1 cellular context compared by ENCODE assay signal in the genomic region with DNA sequence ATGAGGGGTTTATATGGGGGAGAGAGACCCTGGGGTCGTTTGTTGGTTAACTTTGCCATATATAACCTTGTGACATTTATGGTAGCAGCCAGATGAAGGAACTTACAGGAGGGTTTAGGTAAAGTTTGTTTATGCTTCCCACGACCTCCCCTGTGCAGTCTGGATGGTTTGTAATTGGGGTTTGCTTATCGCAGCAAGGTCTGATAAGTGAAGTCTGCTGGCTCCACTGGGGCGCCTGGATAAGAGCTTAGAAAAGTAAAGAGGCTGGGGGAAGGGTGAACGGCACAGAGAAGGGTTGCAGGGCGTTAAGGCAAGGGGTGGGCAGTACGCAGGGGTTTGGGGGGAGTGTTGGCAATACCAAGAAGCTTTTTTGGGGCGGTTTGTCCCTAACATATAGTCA.
TF ChIP-seq lines count a peak whose summit lies in the region.

No MANE protein-coding gene starts in this region.

TF ChIP-seq in K562, 482 proteins besides CTCF, POLR2A, EP300 and RAD21 (continued from another document and continues in another):
- TF ChIP-seq CBFA2T2 (conservative IDR thresholded peaks at IDR 0.05) (peak; percentile 80), ILK (tag; IDR thresholded peaks at IDR 0.05; ENCODE audit: borderline replicate concordance, low read depth) (no peak), TAL1 (IDR thresholded peaks at IDR 0.05) (peak; percentile 73), MTF1 (CRISPR knock-in tag; IDR thresholded peaks at IDR 0.05; ENCODE audit: borderline replicate concordance) (no peak), NFATC3 (IDR thresholded peaks at IDR 0.05) (no peak), RFX5 (IDR thresholded peaks at IDR 0.05; ENCODE audit: low read depth, low read length) (no peak), SMARCA4 (IDR thresholded peaks at IDR 0.05) (peak; percentile 70), ZNF586 (CRISPR knock-in tag; conservative IDR thresholded peaks at IDR 0.05) (no peak), ZNF584 (CRISPR knock-in tag; IDR thresholded peaks at IDR 0.05; ENCODE audit: low read depth) (no peak), TEAD4 (IDR thresholded peaks at IDR 0.05; ENCODE audit: low read length) (peak; percentile 71), TEAD4 (CRISPR knock-in tag; IDR thresholded peaks at IDR 0.05; ENCODE audit: borderline replicate concordance) (no peak), ARID1B (IDR thresholded peaks at IDR 0.05) (peak; percentile 86), POLR2G (IDR thresholded peaks at IDR 0.05; ENCODE audit: low read depth, low read length) (no peak), DDX20 (tag; IDR thresholded peaks at IDR 0.05; ENCODE audit: low read depth) (no peak), DPF2 (IDR thresholded peaks at IDR 0.05) (peak; percentile 80), EHMT2 (IDR thresholded peaks at IDR 0.05) (no peak), ZNF143 (CRISPR knock-in tag; IDR thresholded peaks at IDR 0.05) (no peak), CBX2 (IDR thresholded peaks at IDR 0.05; ENCODE audit: insufficient read depth, low read length, poor library complexity, severe bottlenecking) (no peak), POLR2AphosphoS5 (IDR thresholded peaks at IDR 0.05; ENCODE audit: control insufficient read depth, insufficient read depth, low read depth, low read length) (peak; percentile 65; the same call in 1 of the 2 replicates), CTBP1 (IDR thresholded peaks at IDR 0.05; ENCODE audit: borderline replicate concordance) (peak; percentile 25; the same call in 1 of the 2 replicates), CREM (IDR thresholded peaks at IDR 0.05; ENCODE audit: low read depth) (peak; percentile 33; the same call in 1 of the 2 replicates), DIDO1 (tag; IDR thresholded peaks at IDR 0.05; ENCODE audit: low read depth) (no peak), TCF3 (CRISPR knock-in tag; IDR thresholded peaks at IDR 0.05) (peak; percentile 70), TBL1XR1 (IDR thresholded peaks at IDR 0.05; ENCODE audit: low read length in 2 of 2) (peak in 1 of 2 experiments; percentile 72; a peak in 2 of 4 replicates), ZBTB8A (IDR thresholded peaks at IDR 0.05; ENCODE audit: partially characterized antibody) (no peak), L3MBTL2 (IDR thresholded peaks at IDR 0.05) (no peak), CBFA2T3 (IDR thresholded peaks at IDR 0.05) (peak; percentile 90), ZNF696 (CRISPR knock-in tag; conservative IDR thresholded peaks at IDR 0.05) (no peak), PHF20 (IDR thresholded peaks at IDR 0.05; ENCODE audit: partially characterized antibody) (no peak), ADNP (tag; IDR thresholded peaks at IDR 0.05) (no peak), NR4A1 (CRISPR knock-in tag; IDR thresholded peaks at IDR 0.05) (no peak), NR4A1 (tag; IDR thresholded peaks at IDR 0.05) (no peak), LARP7 (IDR thresholded peaks at IDR 0.05) (no peak), SAFB2 (IDR thresholded peaks at IDR 0.05; ENCODE audit: borderline replicate concordance, low read depth, low read length, severe bottlenecking) (no peak), ZNF785 (CRISPR knock-in tag; IDR thresholded peaks at IDR 0.05) (no peak), PHF8 (IDR thresholded peaks at IDR 0.05; ENCODE audit: borderline replicate concordance, low read length) (no peak), MAFF (IDR thresholded peaks at IDR 0.05; ENCODE audit: low read length) (no peak), ARHGAP35 (IDR thresholded peaks at IDR 0.05; ENCODE audit: partially characterized antibody) (no peak), RCOR1 (IDR thresholded peaks at IDR 0.05; ENCODE audit: borderline replicate concordance in 1 of 2, low read depth in 2 of 2, low read length in 2 of 2) (peak in 1 of 2 experiments; percentile 63; a peak in 2 of 4 replicates), E2F3 (CRISPR knock-in tag; IDR thresholded peaks at IDR 0.05) (no peak), MXI1 (IDR thresholded peaks at IDR 0.05; ENCODE audit: low read depth, low read length) (no peak), KLF16 (IDR thresholded peaks at IDR 0.05) (0 out of 2 replicates have a peak, but pooled peaks have one; percentile 52), HDAC3 (IDR thresholded peaks at IDR 0.05; ENCODE audit: borderline replicate concordance, partially characterized antibody) (peak; percentile 37), ZNF121 (CRISPR knock-in tag; conservative IDR thresholded peaks at IDR 0.05) (no peak), PML (IDR thresholded peaks at IDR 0.05; ENCODE audit: low read length) (0 out of 2 replicates have a peak, but pooled peaks have one; percentile 27), XRCC5 (IDR thresholded peaks at IDR 0.05; ENCODE audit: low read depth, low read length) (no peak), NR3C1 (CRISPR knock-in tag; IDR thresholded peaks at IDR 0.05) (no peak)
- TF ChIP-seq, protein P1, sequence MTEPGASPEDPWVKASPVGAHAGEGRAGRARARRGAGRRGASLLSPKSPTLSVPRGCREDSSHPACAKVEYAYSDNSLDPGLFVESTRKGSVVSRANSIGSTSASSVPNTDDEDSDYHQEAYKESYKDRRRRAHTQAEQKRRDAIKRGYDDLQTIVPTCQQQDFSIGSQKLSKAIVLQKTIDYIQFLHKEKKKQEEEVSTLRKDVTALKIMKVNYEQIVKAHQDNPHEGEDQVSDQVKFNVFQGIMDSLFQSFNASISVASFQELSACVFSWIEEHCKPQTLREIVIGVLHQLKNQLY (CRISPR knock-in tag; conservative IDR thresholded peaks at IDR 0.05) = no peak
- TF ChIP-seq, protein P2, sequence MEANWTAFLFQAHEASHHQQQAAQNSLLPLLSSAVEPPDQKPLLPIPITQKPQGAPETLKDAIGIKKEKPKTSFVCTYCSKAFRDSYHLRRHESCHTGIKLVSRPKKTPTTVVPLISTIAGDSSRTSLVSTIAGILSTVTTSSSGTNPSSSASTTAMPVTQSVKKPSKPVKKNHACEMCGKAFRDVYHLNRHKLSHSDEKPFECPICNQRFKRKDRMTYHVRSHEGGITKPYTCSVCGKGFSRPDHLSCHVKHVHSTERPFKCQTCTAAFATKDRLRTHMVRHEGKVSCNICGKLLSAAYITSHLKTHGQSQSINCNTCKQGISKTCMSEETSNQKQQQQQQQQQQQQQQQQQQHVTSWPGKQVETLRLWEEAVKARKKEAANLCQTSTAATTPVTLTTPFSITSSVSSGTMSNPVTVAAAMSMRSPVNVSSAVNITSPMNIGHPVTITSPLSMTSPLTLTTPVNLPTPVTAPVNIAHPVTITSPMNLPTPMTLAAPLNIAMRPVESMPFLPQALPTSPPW (CRISPR knock-in tag; IDR thresholded peaks at IDR 0.05) = peak; percentile 41
- TF ChIP-seq, protein P3, sequence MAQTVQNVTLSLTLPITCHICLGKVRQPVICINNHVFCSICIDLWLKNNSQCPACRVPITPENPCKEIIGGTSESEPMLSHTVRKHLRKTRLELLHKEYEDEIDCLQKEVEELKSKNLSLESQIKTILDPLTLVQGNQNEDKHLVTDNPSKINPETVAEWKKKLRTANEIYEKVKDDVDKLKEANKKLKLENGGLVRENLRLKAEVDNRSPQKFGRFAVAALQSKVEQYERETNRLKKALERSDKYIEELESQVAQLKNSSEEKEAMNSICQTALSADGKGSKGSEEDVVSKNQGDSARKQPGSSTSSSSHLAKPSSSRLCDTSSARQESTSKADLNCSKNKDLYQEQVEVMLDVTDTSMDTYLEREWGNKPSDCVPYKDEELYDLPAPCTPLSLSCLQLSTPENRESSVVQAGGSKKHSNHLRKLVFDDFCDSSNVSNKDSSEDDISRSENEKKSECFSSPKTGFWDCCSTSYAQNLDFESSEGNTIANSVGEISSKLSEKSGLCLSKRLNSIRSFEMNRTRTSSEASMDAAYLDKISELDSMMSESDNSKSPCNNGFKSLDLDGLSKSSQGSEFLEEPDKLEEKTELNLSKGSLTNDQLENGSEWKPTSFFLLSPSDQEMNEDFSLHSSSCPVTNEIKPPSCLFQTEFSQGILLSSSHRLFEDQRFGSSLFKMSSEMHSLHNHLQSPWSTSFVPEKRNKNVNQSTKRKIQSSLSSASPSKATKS (CRISPR knock-in tag; IDR thresholded peaks at IDR 0.05) = no peak
- TF ChIP-seq, protein P4, sequence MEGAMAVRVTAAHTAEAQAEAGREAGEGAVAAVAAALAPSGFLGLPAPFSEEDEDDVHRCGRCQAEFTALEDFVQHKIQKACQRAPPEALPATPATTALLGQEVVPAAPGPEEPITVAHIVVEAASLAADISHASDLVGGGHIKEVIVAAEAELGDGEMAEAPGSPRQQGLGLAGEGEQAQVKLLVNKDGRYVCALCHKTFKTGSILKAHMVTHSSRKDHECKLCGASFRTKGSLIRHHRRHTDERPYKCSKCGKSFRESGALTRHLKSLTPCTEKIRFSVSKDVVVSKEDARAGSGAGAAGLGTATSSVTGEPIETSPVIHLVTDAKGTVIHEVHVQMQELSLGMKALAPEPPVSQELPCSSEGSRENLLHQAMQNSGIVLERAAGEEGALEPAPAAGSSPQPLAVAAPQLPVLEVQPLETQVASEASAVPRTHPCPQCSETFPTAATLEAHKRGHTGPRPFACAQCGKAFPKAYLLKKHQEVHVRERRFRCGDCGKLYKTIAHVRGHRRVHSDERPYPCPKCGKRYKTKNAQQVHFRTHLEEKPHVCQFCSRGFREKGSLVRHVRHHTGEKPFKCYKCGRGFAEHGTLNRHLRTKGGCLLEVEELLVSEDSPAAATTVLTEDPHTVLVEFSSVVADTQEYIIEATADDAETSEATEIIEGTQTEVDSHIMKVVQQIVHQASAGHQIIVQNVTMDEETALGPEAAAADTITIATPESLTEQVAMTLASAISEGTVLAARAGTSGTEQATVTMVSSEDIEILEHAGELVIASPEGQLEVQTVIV (CRISPR knock-in tag; IDR thresholded peaks at IDR 0.05; ENCODE audit: borderline replicate concordance) = no peak
- TF ChIP-seq, protein P5, sequence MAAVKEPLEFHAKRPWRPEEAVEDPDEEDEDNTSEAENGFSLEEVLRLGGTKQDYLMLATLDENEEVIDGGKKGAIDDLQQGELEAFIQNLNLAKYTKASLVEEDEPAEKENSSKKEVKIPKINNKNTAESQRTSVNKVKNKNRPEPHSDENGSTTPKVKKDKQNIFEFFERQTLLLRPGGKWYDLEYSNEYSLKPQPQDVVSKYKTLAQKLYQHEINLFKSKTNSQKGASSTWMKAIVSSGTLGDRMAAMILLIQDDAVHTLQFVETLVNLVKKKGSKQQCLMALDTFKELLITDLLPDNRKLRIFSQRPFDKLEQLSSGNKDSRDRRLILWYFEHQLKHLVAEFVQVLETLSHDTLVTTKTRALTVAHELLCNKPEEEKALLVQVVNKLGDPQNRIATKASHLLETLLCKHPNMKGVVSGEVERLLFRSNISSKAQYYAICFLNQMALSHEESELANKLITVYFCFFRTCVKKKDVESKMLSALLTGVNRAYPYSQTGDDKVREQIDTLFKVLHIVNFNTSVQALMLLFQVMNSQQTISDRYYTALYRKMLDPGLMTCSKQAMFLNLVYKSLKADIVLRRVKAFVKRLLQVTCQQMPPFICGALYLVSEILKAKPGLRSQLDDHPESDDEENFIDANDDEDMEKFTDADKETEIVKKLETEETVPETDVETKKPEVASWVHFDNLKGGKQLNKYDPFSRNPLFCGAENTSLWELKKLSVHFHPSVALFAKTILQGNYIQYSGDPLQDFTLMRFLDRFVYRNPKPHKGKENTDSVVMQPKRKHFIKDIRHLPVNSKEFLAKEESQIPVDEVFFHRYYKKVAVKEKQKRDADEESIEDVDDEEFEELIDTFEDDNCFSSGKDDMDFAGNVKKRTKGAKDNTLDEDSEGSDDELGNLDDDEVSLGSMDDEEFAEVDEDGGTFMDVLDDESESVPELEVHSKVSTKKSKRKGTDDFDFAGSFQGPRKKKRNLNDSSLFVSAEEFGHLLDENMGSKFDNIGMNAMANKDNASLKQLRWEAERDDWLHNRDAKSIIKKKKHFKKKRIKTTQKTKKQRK (IDR thresholded peaks at IDR 0.05; ENCODE audit: borderline replicate concordance, low read depth, low read length) = no peak
- TF ChIP-seq, protein P6, sequence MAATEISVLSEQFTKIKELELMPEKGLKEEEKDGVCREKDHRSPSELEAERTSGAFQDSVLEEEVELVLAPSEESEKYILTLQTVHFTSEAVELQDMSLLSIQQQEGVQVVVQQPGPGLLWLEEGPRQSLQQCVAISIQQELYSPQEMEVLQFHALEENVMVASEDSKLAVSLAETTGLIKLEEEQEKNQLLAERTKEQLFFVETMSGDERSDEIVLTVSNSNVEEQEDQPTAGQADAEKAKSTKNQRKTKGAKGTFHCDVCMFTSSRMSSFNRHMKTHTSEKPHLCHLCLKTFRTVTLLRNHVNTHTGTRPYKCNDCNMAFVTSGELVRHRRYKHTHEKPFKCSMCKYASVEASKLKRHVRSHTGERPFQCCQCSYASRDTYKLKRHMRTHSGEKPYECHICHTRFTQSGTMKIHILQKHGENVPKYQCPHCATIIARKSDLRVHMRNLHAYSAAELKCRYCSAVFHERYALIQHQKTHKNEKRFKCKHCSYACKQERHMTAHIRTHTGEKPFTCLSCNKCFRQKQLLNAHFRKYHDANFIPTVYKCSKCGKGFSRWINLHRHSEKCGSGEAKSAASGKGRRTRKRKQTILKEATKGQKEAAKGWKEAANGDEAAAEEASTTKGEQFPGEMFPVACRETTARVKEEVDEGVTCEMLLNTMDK (IDR thresholded peaks at IDR 0.05; ENCODE audit: borderline replicate concordance, insufficient read depth, low read depth, low read length, poor library complexity, severe bottlenecking) = no peak
- TF ChIP-seq, protein P7, sequence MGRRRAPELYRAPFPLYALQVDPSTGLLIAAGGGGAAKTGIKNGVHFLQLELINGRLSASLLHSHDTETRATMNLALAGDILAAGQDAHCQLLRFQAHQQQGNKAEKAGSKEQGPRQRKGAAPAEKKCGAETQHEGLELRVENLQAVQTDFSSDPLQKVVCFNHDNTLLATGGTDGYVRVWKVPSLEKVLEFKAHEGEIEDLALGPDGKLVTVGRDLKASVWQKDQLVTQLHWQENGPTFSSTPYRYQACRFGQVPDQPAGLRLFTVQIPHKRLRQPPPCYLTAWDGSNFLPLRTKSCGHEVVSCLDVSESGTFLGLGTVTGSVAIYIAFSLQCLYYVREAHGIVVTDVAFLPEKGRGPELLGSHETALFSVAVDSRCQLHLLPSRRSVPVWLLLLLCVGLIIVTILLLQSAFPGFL (CRISPR knock-in tag; IDR thresholded peaks at IDR 0.05) = no peak
